22 cellular contexts compared by ENCODE assay signal in the genomic region with DNA sequence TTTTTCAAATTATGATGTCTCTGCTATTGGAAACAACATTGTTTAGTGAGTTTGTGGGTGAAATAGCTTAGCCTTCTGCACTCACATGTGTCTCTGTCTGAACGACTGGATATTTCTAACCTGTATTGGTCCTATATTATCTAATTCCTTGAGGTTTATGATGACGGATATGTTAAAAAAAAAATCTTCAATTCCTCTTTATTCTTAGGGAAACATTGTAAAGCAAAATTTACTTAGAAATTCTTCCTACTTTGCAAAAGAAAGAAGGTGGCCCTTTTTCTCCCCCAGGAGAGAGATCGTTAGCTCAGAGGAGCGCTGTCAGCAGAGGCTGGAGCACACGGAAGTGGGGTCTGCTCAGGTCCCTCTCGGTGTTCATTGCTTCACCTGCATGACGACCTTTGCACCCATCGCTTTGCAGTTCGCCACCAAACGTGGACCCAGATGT.
"Had no signal": no experiment of that assay in that cellular context is flagged by ENCODE, and none has a peak within 500 bp of the region (broad histone marks: within the 10 kb centered on the region; RNA-seq: fewer than 3 reads in every experiment).

No MANE protein-coding gene starts in this region.

- FAIRE-seq: colon, frontal cortex had no signal

- H3K27me3 ChIP-seq: tibial nerve, uterus had no signal

- H3K27ac ChIP-seq: left ventricle myocardium inferior, uterus had no signal

- H3K36me3 Mint-ChIP-seq: brain had no signal

- H3K36me3 ChIP-seq: left ventricle myocardium inferior, tibial nerve, uterus had no signal

- ATAC-seq: activated CD4-positive, CD25-positive, alpha-beta regulatory T cell treated with anti-CD3 and anti-CD28 coated beads, Interleukin-2, amount 50 U/mL, for 24 hours; activated CD8-positive, alpha-beta T cell treated with anti-CD3 and anti-CD28 coated beads, Interleukin-2, amount 10 ng/mL, durations not matched to agents 7 days and 5 days; activated naive CD8-positive, alpha-beta T cell treated with anti-CD3 and anti-CD28 coated beads, Interleukin-2, amount 50 U/mL, for 24 hours; activated T-cell treated with anti-CD3 and anti-CD28 coated beads, Interleukin-2, amount 50 U/mL, for 4 hours; natural killer cell treated with Interleukin-12 subunit alpha and Interleukin-12 subunit beta and Interleukin-15 and Interleukin-18, amount 100 ng/mL, for 72 hours had no signal

- H3K9me3 ChIP-seq: left ventricle myocardium inferior, tibial nerve, uterus had no signal

- H3K27ac Mint-ChIP-seq: activated CD4-positive, alpha-beta T cell treated with anti-CD3 and anti-CD28 coated beads, Interleukin-2, amount 10 ng/mL, durations not matched to agents 7 days and 5 days; activated CD8-positive, alpha-beta T cell treated with anti-CD3 and anti-CD28 coated beads, Interleukin-2, amount 10 ng/mL, durations not matched to agents 7 days and 5 days; activated naive CD4-positive, alpha-beta T cell treated with anti-CD3 and anti-CD28 coated beads, Interleukin-2, amount 10 ng/mL, durations not matched to agents 7 days and 5 days; stimulated activated naive CD8-positive, alpha-beta T cell treated with anti-CD3 and anti-CD28 coated beads, Interleukin-15, Interleukin-2, amounts not matched to agents 100 ng/mL and 50 ng/mL, for 24 hours had no signal

- DNase-seq: activated CD4-positive, alpha-beta T cell treated with anti-CD3 and anti-CD28 coated beads, Interleukin-2, amount 10 ng/mL, durations not matched to agents 7 days and 5 days; activated CD8-positive, alpha-beta T cell treated with anti-CD3 and anti-CD28 coated beads, Interleukin-2, amount 10 ng/mL, durations not matched to agents 7 days and 5 days; activated effector memory CD4-positive, alpha-beta T cell treated with Interleukin-2 at 50 U/mL for 16 hours; activated naive CD4-positive, alpha-beta T cell treated with anti-CD3 and anti-CD28 coated beads, Interleukin-2, amount 10 ng/mL, durations not matched to agents 7 days and 5 days; activated naive CD8-positive, alpha-beta T cell treated with anti-CD3 and anti-CD28 coated beads, Interleukin-2, amount 50 U/mL, for 24 hours; activated T-cell treated with anti-CD3 and anti-CD28 coated beads, Interleukin-2, amount 50 U/mL, for 4 hours; anterior cingulate cortex; central memory CD4-positive, alpha-beta T cell; head of caudate nucleus; left ventricle myocardium inferior; occipital lobe; posterior cingulate gyrus; stimulated activated CD4-positive, alpha-beta T cell treated with anti-CD3 and anti-CD28 coated beads, Interleukin-15, amount 100 ng/mL, for 24 hours; stimulated activated CD4-positive, alpha-beta T cell treated with anti-CD3 and anti-CD28 coated beads, Interleukin-2, amount 100 ng/mL, for 48 hours; uterus had no signal

- H3K4me3 Mint-ChIP-seq: activated CD4-positive, alpha-beta T cell treated with anti-CD3 and anti-CD28 coated beads, Interleukin-2, amount 10 ng/mL, durations not matched to agents 7 days and 5 days; activated CD8-positive, alpha-beta T cell treated with anti-CD3 and anti-CD28 coated beads, Interleukin-2, amount 10 ng/mL, durations not matched to agents 7 days and 5 days; activated naive CD4-positive, alpha-beta T cell treated with anti-CD3 and anti-CD28 coated beads, Interleukin-2, amount 10 ng/mL, durations not matched to agents 7 days and 5 days; activated naive CD8-positive, alpha-beta T cell treated with anti-CD3 and anti-CD28 coated beads, Interleukin-2, amount 50 U/mL, for 24 hours; activated T-cell treated with anti-CD3 and anti-CD28 coated beads, Interleukin-2, amount 50 U/mL, for 4 hours; brain; natural killer cell treated with Interleukin-12 subunit alpha and Interleukin-12 subunit beta and Interleukin-15 and Interleukin-18, amount 100 ng/mL, for 72 hours; stimulated activated naive CD8-positive, alpha-beta T cell treated with anti-CD3 and anti-CD28 coated beads, Interleukin-15, Interleukin-2, amounts not matched to agents 100 ng/mL and 50 ng/mL, for 24 hours had no signal

- H3K9me3 Mint-ChIP-seq: activated naive CD8-positive, alpha-beta T cell treated with anti-CD3 and anti-CD28 coated beads, Interleukin-2, amount 50 U/mL, for 24 hours; activated T-cell treated with anti-CD3 and anti-CD28 coated beads, Interleukin-2, amount 50 U/mL, for 4 hours; brain; natural killer cell treated with Interleukin-12 subunit alpha and Interleukin-12 subunit beta and Interleukin-15 and Interleukin-18, amount 100 ng/mL, for 72 hours; stimulated activated naive CD8-positive, alpha-beta T cell treated with anti-CD3 and anti-CD28 coated beads, Interleukin-15, Interleukin-2, amounts not matched to agents 100 ng/mL and 50 ng/mL, for 24 hours had no signal

- H3K27me3 Mint-ChIP-seq: activated CD4-positive, alpha-beta T cell treated with anti-CD3 and anti-CD28 coated beads, Interleukin-2, amount 10 ng/mL, durations not matched to agents 7 days and 5 days; activated naive CD8-positive, alpha-beta T cell treated with anti-CD3 and anti-CD28 coated beads, Interleukin-2, amount 50 U/mL, for 24 hours; brain; natural killer cell treated with Interleukin-12 subunit alpha and Interleukin-12 subunit beta and Interleukin-15 and Interleukin-18, amount 100 ng/mL, for 72 hours had no signal

- H3K4me3 ChIP-seq: left ventricle myocardium inferior, tibial nerve, uterus had no signal
